Comparison of ENCODE assay signal across 20 cellular contexts in the genomic region with DNA sequence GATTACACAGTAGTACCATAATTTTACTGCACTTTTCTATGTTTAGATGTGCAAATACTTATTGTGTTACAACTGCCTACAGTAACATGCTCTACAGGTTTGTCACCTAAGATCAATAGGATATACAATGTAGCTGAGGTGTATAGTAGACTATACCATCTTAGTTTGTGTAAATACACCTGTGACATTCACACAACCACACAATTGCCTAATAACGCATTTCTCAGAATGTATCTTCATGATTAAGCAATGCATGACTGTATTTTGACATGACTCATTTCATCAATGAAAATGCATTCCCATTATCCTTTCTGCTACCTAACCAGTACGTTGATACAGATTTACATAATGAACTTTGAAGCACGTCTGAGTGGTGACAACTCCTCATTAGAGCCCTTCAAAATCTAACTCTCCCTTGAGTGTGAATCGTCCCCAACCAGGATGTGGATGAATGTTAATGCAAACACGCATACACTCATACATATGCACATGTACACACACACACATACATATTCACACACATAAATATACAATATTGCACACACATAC. TPM values are rescaled to one million over a fixed set of nuclear protein-coding genes. Genes with fewer than 3 reads are reported as not detected.
A peak's percentile ranks its signal among the peaks of the same experiment; 100 is the strongest.
DNase-seq lines count a peak whose midpoint lies in the region; ATAC-seq, FAIRE-seq and TF ChIP-seq lines count a peak whose summit lies in the region.
"Had no signal": no experiment of that assay in that cellular context is flagged by ENCODE, and none has a peak within 500 bp of the region (broad histone marks: within the 10 kb centered on the region; RNA-seq: fewer than 3 reads in every experiment).

No MANE protein-coding gene starts in this region.

- TF ChIP-seq POLR2A in IMR-90 (IDR thresholded peaks at IDR 0.05; ENCODE audit: low read depth, low read length): no peak
- TF ChIP-seq POLR2A in endothelial cell of umbilical vein (IDR thresholded peaks at IDR 0.05; ENCODE audit: low read depth, low read length): no peak
- TF ChIP-seq POLR2A in tibial nerve (IDR thresholded peaks at IDR 0.05): no peak

- BruUV-seq in IMR-90 (replicated peaks; lab: Mats Ljungman, UMichigan) (no TSS peak), endothelial cell of umbilical vein (replicated peaks; lab: Mats Ljungman, UMichigan) (no TSS peak)

- no peak overlapping the region for H3K27ac ChIP-seq in IMR-90 (ENCODE audit: insufficient read depth, low read length)
- H3K27ac ChIP-seq in endothelial cell of umbilical vein (ENCODE audit: insufficient read depth, low read depth, low read length): no peak overlapping the region
- no peak overlapping the region for H3K27ac ChIP-seq in tibial nerve

- POLR2A ChIA-PET in IMR-90 (lab: Charles Lee; ENCODE audit: unreplicated experiment): no interaction called here
- POLR2A ChIA-PET in endothelial cell of umbilical vein (lab: Charles Lee): no interaction called here

- no peak overlapping the region for H3K27ac Mint-ChIP-seq in activated T-cell treated with anti-CD3 and anti-CD28 coated beads, Interleukin-2, amount 50 U/mL, for 72 hours
- H3K27ac Mint-ChIP-seq: CD4-positive, alpha-beta T cell; HFFc6; IgD-negative memory B cell had no signal

- peaks cover 9 to 10% of the 10 kb centered on the region in 2 donors for H3K9me3 Mint-ChIP-seq in activated T-cell treated with anti-CD3 and anti-CD28 coated beads, Interleukin-2, amount 50 U/mL, for 72 hours

- H3K4me1 Mint-ChIP-seq in activated T-cell treated with anti-CD3 and anti-CD28 coated beads, Interleukin-2, amount 50 U/mL, for 72 hours (ENCODE audit: low read depth): peaks cover 5% of the 10 kb centered on the region
- H3K4me1 Mint-ChIP-seq: IgD-negative memory B cell had no signal

- WGBS in IMR-90 (ENCODE audit: extremely low coverage in 2 of 2, insufficient read length in 1 of 2), 2 experiments: 80% methylated on average over 2 of the region's 5 CpGs; no CpG with 5 or more reads in 1 of the 2 experiments
- 80 to 91% methylated on average over 5 of the region's 5 CpGs for WGBS in tibial nerve, 2 donors

- CTCF ChIA-PET in IMR-90 (lab: Yijun Ruan, JAX) (no interaction called here), endothelial cell of umbilical vein (lab: Charles Lee) (interaction anchor here (0.9 kb wide), 1 partner anchor 9 kb away, joined by 5 read pairs; no protein-coding TSS in a partner anchor)

- no peak overlapping the region for H3K18ac ChIP-seq in IMR-90 (ENCODE audit: low read depth, low read length)

- H3K36me3 ChIP-seq in IMR-90 (ENCODE audit: control insufficient read depth, insufficient read depth, low read length) (no peaks in the 10 kb centered on the region), endothelial cell of umbilical vein (ENCODE audit: control insufficient read depth in 2 of 2, extremely low read depth in 1 of 2, insufficient read depth in 2 of 2, low read length in 2 of 2) (no peaks in the 10 kb centered on the region), tibial nerve (no peaks in the 10 kb centered on the region)

- no peaks in the 10 kb centered on the region for H3K79me2 ChIP-seq in endothelial cell of umbilical vein (ENCODE audit: control insufficient read depth, insufficient read depth, low read length)

- peaks cover 11 to 17% of the 10 kb centered on the region in 2 donors for H3K36me3 Mint-ChIP-seq in activated T-cell treated with anti-CD3 and anti-CD28 coated beads, Interleukin-2, amount 50 U/mL, for 72 hours (ENCODE audit: insufficient read depth in 2 of 2)

- no peaks in the 10 kb centered on the region for H3K9me1 ChIP-seq in IMR-90 (ENCODE audit: insufficient read depth, low read length)
- H3K9me1 ChIP-seq in endothelial cell of umbilical vein (replicated peaks; ENCODE audit: control insufficient read depth, extremely low read depth, insufficient read depth, low read length): no peaks in the 10 kb centered on the region

- TF ChIP-seq EP300 in tibial nerve (IDR thresholded peaks at IDR 0.05): no peak

- H2AFZ ChIP-seq in IMR-90 (replicated peaks; ENCODE audit: low read length, poor library complexity): no peak overlapping the region
- no peak overlapping the region for H2AFZ ChIP-seq in endothelial cell of umbilical vein (ENCODE audit: low read depth, low read length)

- H4K91ac ChIP-seq in IMR-90 (ENCODE audit: insufficient read depth, low read depth, low read length): no peak overlapping the region

- DNase-seq in activated T-cell treated with anti-CD3 and anti-CD28 coated beads, Interleukin-2, amount 50 U/mL, for 72 hours: no peak
- DNase-seq in activated T-cell treated with anti-CD3 and anti-CD28 coated beads, Interleukin-2, amount 50 U/mL, for 48 hours: no peak
- DNase-seq in IMR-90: peak; percentile 15
- DNase-seq in endothelial cell of umbilical vein (ENCODE audit: low read depth, low spot score): no peak
- DNase-seq in urothelium cell line (ENCODE audit: low spot score): no peak
- no peak for DNase-seq in stimulated activated CD4-positive, alpha-beta T cell treated with anti-CD3 and anti-CD28 coated beads, Interleukin-15, amount 100 ng/mL, for 24 hours
- DNase-seq in superior temporal gyrus (ENCODE audit: extremely low spot score): no peak
- no peak for DNase-seq in tibial nerve (ENCODE audit: low spot score in 2 of 2)
- DNase-seq: AML-193; Calu3; CD4-positive, alpha-beta T cell; DMS79 treated with DMSO at 0.1 percent for 48 hours; GF-D8; GOT3; HFFc6; NCI-H1436 treated with DMSO at 0.1 percent for 48 hours; NCI-H2081; NCI-H510A treated with DMSO at 0.1 percent for 48 hours had no signal

- FAIRE-seq in endothelial cell of umbilical vein (lab: Jason Lieb, UNC) (no peak), urothelium cell line (lab: Jason Lieb, UNC) (peak; percentile 40)

- H3K4me2 ChIP-seq in IMR-90 (ENCODE audit: low read depth, low read length) (no peak overlapping the region), endothelial cell of umbilical vein (ENCODE audit: insufficient read depth, low read length) (no peak overlapping the region)

- H3K79me1 ChIP-seq in IMR-90 (ENCODE audit: low read depth in 1 of 2, low read length in 2 of 2): no peaks in the 10 kb centered on the region

- H3K27me3 Mint-ChIP-seq in activated T-cell treated with anti-CD3 and anti-CD28 coated beads, Interleukin-2, amount 50 U/mL, for 72 hours (ENCODE audit: low read depth): no peaks in the 10 kb centered on the region
- H3K27me3 Mint-ChIP-seq: CD4-positive, alpha-beta T cell had no signal

- dilution Hi-C loops in IMR-90 (cut with HindIII; ENCODE audit: low sequenced_read_pairs, unreplicated experiment): no loop called here
- dilution Hi-C loops in endothelial cell of umbilical vein (cut with MboI; ENCODE audit: extremely low pct_ligation_motif_present, low sequenced_read_pairs): no loop called here

- peak overlapping the region in 1 of 2 donors; percentile 47 for H3K4me3 Mint-ChIP-seq in activated T-cell treated with anti-CD3 and anti-CD28 coated beads, Interleukin-2, amount 50 U/mL, for 72 hours
- H3K4me3 Mint-ChIP-seq: CD4-positive, alpha-beta T cell; HFFc6; IgD-negative memory B cell had no signal

- no peak overlapping the region for H2BK20ac ChIP-seq in IMR-90 (ENCODE audit: low read depth, low read length)

- H3K56ac ChIP-seq in IMR-90 (ENCODE audit: extremely low read depth, insufficient read depth, low read length): no peak overlapping the region

- no peak overlapping the region for H3K23ac ChIP-seq in IMR-90 (ENCODE audit: low read depth, low read length)

- no peak overlapping the region for H2BK15ac ChIP-seq in IMR-90 (ENCODE audit: low read depth, low read length)

- H3K27me3 ChIP-seq in IMR-90 (ENCODE audit: control insufficient read depth, insufficient read depth, low read length): peaks cover 5% of the 10 kb centered on the region
- no peaks in the 10 kb centered on the region for H3K27me3 ChIP-seq in endothelial cell of umbilical vein (ENCODE audit: control insufficient read depth in 2 of 2, insufficient read depth in 2 of 2, low read length in 2 of 2)
- H3K27me3 ChIP-seq in tibial nerve: no peaks in the 10 kb centered on the region

- in situ Hi-C loops in IMR-90 (cut with MboI; ENCODE audit: low sequenced_read_pairs): no loop called here

- intact Hi-C loops in IMR-90 (cut with micrococcal nuclease): no loop called here
- intact Hi-C loops in endothelial cell of umbilical vein (cut with micrococcal nuclease): no loop called here

- H4K20me1 ChIP-seq in IMR-90 (ENCODE audit: insufficient read depth, low read length): no peaks in the 10 kb centered on the region
- no peaks in the 10 kb centered on the region for H4K20me1 ChIP-seq in endothelial cell of umbilical vein (replicated peaks; ENCODE audit: control insufficient read depth, extremely low read depth, insufficient read depth, low read length)

- H2AK5ac ChIP-seq in IMR-90 (ENCODE audit: low read depth, low read length): no peak overlapping the region

- H2BK5ac ChIP-seq in IMR-90 (ENCODE audit: low read depth, low read length, poor library complexity, severe bottlenecking): no peak overlapping the region

- H3K9me3 ChIP-seq in IMR-90 (ENCODE audit: control insufficient read depth, insufficient read depth, low read length): peaks cover 12% of the 10 kb centered on the region
- H3K9me3 ChIP-seq in endothelial cell of umbilical vein (replicated peaks; ENCODE audit: control insufficient read depth, insufficient read depth, low read length): no peaks in the 10 kb centered on the region
- peaks cover 0 to 24% (median 0%) of the 10 kb centered on the region in 4 donors for H3K9me3 ChIP-seq in tibial nerve

- H3K14ac ChIP-seq in IMR-90 (replicated peaks; ENCODE audit: low read depth, low read length): no peak overlapping the region

- H4K8ac ChIP-seq in IMR-90 (ENCODE audit: low read depth in 2 of 2, low read length in 2 of 2): no peak overlapping the region

- H3K4me3 ChIP-seq in IMR-90 (ENCODE audit: insufficient read depth, low read depth, low read length) (no peak overlapping the region), endothelial cell of umbilical vein (replicated peaks in 1 of 3; ENCODE audit: insufficient read depth in 1 of 3, low read depth in 1 of 3, low read length in 3 of 3) (no peak overlapping the region), tibial nerve (no peak overlapping the region)

- H3K9ac ChIP-seq in IMR-90 (ENCODE audit: low read depth, low read length): no peak overlapping the region
- no peak overlapping the region for H3K9ac ChIP-seq in endothelial cell of umbilical vein (replicated peaks; ENCODE audit: extremely low read depth, insufficient read depth, low read length)

- no peak overlapping the region for H3K4ac ChIP-seq in IMR-90 (ENCODE audit: low read depth, low read length)

- TF ChIP-seq CTCF in IMR-90 (conservative IDR thresholded peaks at IDR 0.05; ENCODE audit: low read depth, low read length) (no peak), endothelial cell of umbilical vein (IDR thresholded peaks at IDR 0.05; ENCODE audit: extremely low read depth in 1 of 2, insufficient read depth in 1 of 2, low read depth in 1 of 2, low read length in 2 of 2) (no peak), tibial nerve (IDR thresholded peaks at IDR 0.05) (no peak)

- H3K4me1 ChIP-seq in IMR-90 (ENCODE audit: control insufficient read depth, insufficient read depth, low read length) (no peaks in the 10 kb centered on the region), endothelial cell of umbilical vein (ENCODE audit: control insufficient read depth, extremely low read depth, insufficient read depth, low read length) (no peaks in the 10 kb centered on the region), tibial nerve (no peaks in the 10 kb centered on the region)

- no peak for TF ChIP-seq RAD21 in IMR-90 (IDR thresholded peaks at IDR 0.05; ENCODE audit: low read length)

- ATAC-seq in activated T-cell treated with anti-CD3 and anti-CD28 coated beads, Interleukin-2, amount 50 U/mL, for 72 hours (replicated peaks in 1 of 2): peak; percentile 34 to 61
- ATAC-seq in IMR-90 (ENCODE audit: low read depth): no peak

- H4K5ac ChIP-seq in IMR-90 (ENCODE audit: low read depth, low read length): no peak overlapping the region

- H2BK120ac ChIP-seq in IMR-90 (ENCODE audit: low read depth, low read length): no peak overlapping the region

- no peak overlapping the region for H2AK9ac ChIP-seq in IMR-90 (replicated peaks; ENCODE audit: low read depth, low read length, poor library complexity)

RNA-seq across cellular contexts. Expression of gene GZMK, which starts 28.4 kb away (rescaled TPM):
- 1 to 10 TPM; 1.0 to 7.6 TPM for total RNA-seq in activated T-cell treated with anti-CD3 and anti-CD28 coated beads, Interleukin-2, amount 50 U/mL, for 72 hours
- total RNA-seq in IMR-90 (2012; rRNA removed) (not detected in 2 replicates), endothelial cell of umbilical vein (not detected in 2 replicates), tibial nerve (1 to 10 TPM in 1 of 4 donors, under 1 TPM in 1, not detected in 2; 0.78 to 1.5 TPM)
- polyA plus RNA-seq in IMR-90 (2012; rRNA removed) (not detected in 2 replicates), endothelial cell of umbilical vein (not detected in 2 replicates)
- not detected in 2 replicates for polyA plus RNA-seq in IMR-90 (2012; cell fraction: cytosol; rRNA removed)
- not detected in 2 replicates for polyA plus RNA-seq in IMR-90 (2012; cell fraction: nucleus; rRNA removed; ENCODE audit: low replicate concordance)
- polyA plus RNA-seq in endothelial cell of umbilical vein (2011; cell fraction: cytosol; rRNA removed): not detected in 2 replicates
- not detected in 2 replicates for polyA plus RNA-seq in endothelial cell of umbilical vein (2011; cell fraction: nucleus; rRNA removed)
- polyA plus RNA-seq in endothelial cell of umbilical vein (2012): not detected in 2 replicates
- not detected in 2 replicates for polyA minus RNA-seq in endothelial cell of umbilical vein
- not detected for polyA minus RNA-seq in endothelial cell of umbilical vein (2011; cell fraction: cytosol; rRNA and poly(A)+ RNA removed)
- polyA minus RNA-seq in endothelial cell of umbilical vein (2011; cell fraction: nucleus; rRNA and poly(A)+ RNA removed): not detected in 2 replicates
- total RNA-seq: Calu3, HFFc6, LHCN-M2 had no signal

RNA-seq across cellular contexts. Expression of gene GZMA, which starts 50.0 kb away (rescaled TPM):
- 10 to 100 TPM in 1 of 2 donors, 1 to 10 TPM in 1; 4.2 to 25.1 TPM for total RNA-seq in activated T-cell treated with anti-CD3 and anti-CD28 coated beads, Interleukin-2, amount 50 U/mL, for 72 hours
- not detected in 2 replicates for total RNA-seq in IMR-90 (2012; rRNA removed)
- not detected in 2 replicates for polyA plus RNA-seq in IMR-90 (2012; rRNA removed)
- not detected in 2 replicates for polyA plus RNA-seq in IMR-90 (2012; cell fraction: cytosol; rRNA removed)
- polyA plus RNA-seq in IMR-90 (2012; cell fraction: nucleus; rRNA removed; ENCODE audit: low replicate concordance): not detected in 2 replicates
- total RNA-seq in endothelial cell of umbilical vein: not detected in 2 replicates
- 0.11 TPM in 1 of 2 replicates, not detected in the other for polyA plus RNA-seq in endothelial cell of umbilical vein
- polyA plus RNA-seq in endothelial cell of umbilical vein (2011; cell fraction: cytosol; rRNA removed): 0.07 TPM in 1 of 2 replicates, not detected in the other
- not detected in 2 replicates for polyA plus RNA-seq in endothelial cell of umbilical vein (2011; cell fraction: nucleus; rRNA removed)
- 0.33 TPM in 1 of 2 replicates, not detected in the other for polyA plus RNA-seq in endothelial cell of umbilical vein (2012)
- not detected in 2 replicates for polyA minus RNA-seq in endothelial cell of umbilical vein
- polyA minus RNA-seq in endothelial cell of umbilical vein (2011; cell fraction: cytosol; rRNA and poly(A)+ RNA removed): not detected
- not detected in 2 replicates for polyA minus RNA-seq in endothelial cell of umbilical vein (2011; cell fraction: nucleus; rRNA and poly(A)+ RNA removed)
- under 1 TPM in 1 of 4 donors, not detected in 3; 0.90 TPM for total RNA-seq in tibial nerve
- total RNA-seq: Calu3, HFFc6, LHCN-M2 had no signal
